In genomic region chr17:2393184-2393953, GRCh38 we compare ENCODE assay signal across 1 cellular context.
TF ChIP-seq lines count a peak whose summit lies in the region.

No MANE protein-coding gene starts in this region.

TF ChIP-seq in A549, 52 proteins besides CTCF, POLR2A, EP300 and RAD21 (continued from another document):
- TF ChIP-seq REST (IDR thresholded peaks at IDR 0.05) (peak; percentile 44), ZC3H11A (IDR thresholded peaks at IDR 0.05) (no peak), EHF (CRISPR knock-in tag; IDR thresholded peaks at IDR 0.05) (peak; percentile 85; the same call in 1 of the 2 replicates), CHD4 (IDR thresholded peaks at IDR 0.05; ENCODE audit: borderline replicate concordance) (no peak), ATOH8 (CRISPR knock-in tag; IDR thresholded peaks at IDR 0.05; ENCODE audit: low read depth) (peak; percentile 71; the same call in 1 of the 2 replicates), MAX (IDR thresholded peaks at IDR 0.05) (peak; percentile 97), POLR2AphosphoS2 (conservative IDR thresholded peaks at IDR 0.05; ENCODE audit: low read length) (no peak; the same call in 1 of the 2 replicates), RARB (CRISPR knock-in tag; IDR thresholded peaks at IDR 0.05) (peak; percentile 75; the same call in 1 of the 2 replicates), FOSB (CRISPR knock-in tag; IDR thresholded peaks at IDR 0.05) (peak; percentile 94), FOXS1 (CRISPR knock-in tag; IDR thresholded peaks at IDR 0.05) (0 out of 2 replicates have a peak, but pooled peaks have one; percentile 40), JUNB (IDR thresholded peaks at IDR 0.05) (no peak)
TF ChIP-seq in A549: peak in this region for 17.
